In genomic region chr11:64357904-64358535, GRCh38 we compare ENCODE assay signal across 8 cellular contexts. TPM values are rescaled to one million over a fixed set of nuclear protein-coding genes. Genes with fewer than 3 reads are reported as not detected.
A peak's percentile ranks its signal among the peaks of the same experiment; 100 is the strongest.
DNase-seq lines count a peak whose midpoint lies in the region; ATAC-seq, FAIRE-seq and TF ChIP-seq lines count a peak whose summit lies in the region.

No MANE protein-coding gene starts in this region.

- H3K27me3 ChIP-seq in mammary epithelial cell (ENCODE audit: insufficient read depth, low read length): no peaks in the 10 kb centered on the region

- peak overlapping the region in 2 of 3 experiments; percentile 47 to 97 for H3K4me3 ChIP-seq in mammary epithelial cell (replicated peaks in 1 of 3; ENCODE audit: insufficient read depth in 1 of 3, low read depth in 2 of 3, low read length in 3 of 3)

- H3K27ac ChIP-seq in mammary epithelial cell (ENCODE audit: insufficient read depth, low read depth, low read length): peak overlapping the region; percentile 53

- TF ChIP-seq CTCF in mammary epithelial cell (conservative IDR thresholded peaks at IDR 0.05 in 1 of 2, IDR thresholded peaks at IDR 0.05 in 1 of 2; ENCODE audit: extremely low read depth in 1 of 2, insufficient read depth in 1 of 2, low read depth in 1 of 2, low read length in 2 of 2) (no peak), natural killer cell (IDR thresholded peaks at IDR 0.05) (no peak)

- FAIRE-seq in RCC 7860 (lab: Jason Lieb, UNC): no peak

- peak overlapping the region; percentile 98 for H3K4me2 ChIP-seq in mammary epithelial cell (ENCODE audit: insufficient read depth, low read depth, low read length)

- WGBS in mammary epithelial cell (ENCODE audit: low coverage, missing lambda C conversion rate): 30% methylated on average over 7 of the region's 13 CpGs

- H4K20me1 ChIP-seq in mammary epithelial cell (ENCODE audit: insufficient read depth, low read length): no peaks in the 10 kb centered on the region

- H3K4me1 ChIP-seq in mammary epithelial cell (ENCODE audit: insufficient read depth, low read length): peaks cover 47% of the 10 kb centered on the region

- peak overlapping the region; percentile 26 for H3K9ac ChIP-seq in mammary epithelial cell (ENCODE audit: insufficient read depth, low read length)

- peak overlapping the region; percentile 79 for H3K4me3 Mint-ChIP-seq in natural killer cell

- in situ Hi-C loops in mammary epithelial cell (cut with MboI; ENCODE audit: low sequenced_read_pairs in 2 of 2): no loop called here

- no TSS peak for BruUV-seq in mammary epithelial cell (replicated peaks; lab: Mats Ljungman, UMichigan)

- H3K79me2 ChIP-seq in mammary epithelial cell (ENCODE audit: insufficient read depth, low read length): peaks cover 41% of the 10 kb centered on the region

- H3K9me3 ChIP-seq in mammary epithelial cell (replicated peaks; ENCODE audit: insufficient read depth, low read length): no peaks in the 10 kb centered on the region

- CTCF ChIA-PET in mammary epithelial cell (lab: Charles Lee; ENCODE audit: low non-redundant PET): interaction anchor here (0.5 to 0.9 kb wide), 2 partner anchors 40 to 365 kb away, joined by 3 to 4 read pairs; partner anchors contain the start of genes NRXN2 and PRDX5

- dilution Hi-C loops in mammary epithelial cell (cut with HindIII; ENCODE audit: low sequenced_read_pairs): no loop called here

- peak; percentile 91 for DNase-seq in Daoy (ENCODE audit: low read depth)
- DNase-seq in RCC 7860 (ENCODE audit: low spot score): peak; percentile 17
- DNase-seq in mammary epithelial cell: peak; percentile 76
- DNase-seq in natural killer cell: no peak
- no peak for DNase-seq in D341Med (ENCODE audit: low spot score)
- no peak for DNase-seq in NCI-H2171 (lab: John Stamatoyannopoulos, UW)
- DNase-seq in DMS53 treated with DMSO at 0.1 percent for 48 hours (lab: John Stamatoyannopoulos, UW; ENCODE audit: unreplicated experiment): no peak

- H3K27me3 Mint-ChIP-seq in natural killer cell (ENCODE audit: low read depth in 2 of 2): no peaks in the 10 kb centered on the region

- no peaks in the 10 kb centered on the region for H3K36me3 Mint-ChIP-seq in natural killer cell

- peak overlapping the region; percentile 38 to 73 for H3K27ac Mint-ChIP-seq in natural killer cell

- intact Hi-C loops in mammary epithelial cell (cut with micrococcal nuclease) (loop anchor here (2.0 to 5.0 kb wide), 5 partner anchors 79 to 365 kb away; partner anchors contain the start of genes NRXN2 and PLCB3), natural killer cell (cut with micrococcal nuclease) (loop anchor here (2.0 kb wide), 1 partner anchor 53 kb away; the partner anchor contains the start of gene ESRRA)

- H2AFZ ChIP-seq in mammary epithelial cell (ENCODE audit: low read depth, low read length): peak overlapping the region; percentile 47

- peak in 1 of 3 donors; percentile 28 for ATAC-seq in natural killer cell
- no peak for ATAC-seq in GM21786 (IDR thresholded peaks at IDR 0.05; ENCODE audit: unreplicated experiment)

- no peaks in the 10 kb centered on the region for H3K9me3 Mint-ChIP-seq in natural killer cell

- peaks cover 9 to 30% of the 10 kb centered on the region in 2 donors for H3K4me1 Mint-ChIP-seq in natural killer cell

- H3K36me3 ChIP-seq in mammary epithelial cell (ENCODE audit: insufficient read depth, low read length): peaks cover 11% of the 10 kb centered on the region

RNA-seq across cellular contexts. Expression of gene RPS6KA4, which starts 0.9 kb away (rescaled TPM):
- 28.7 and 38.6 TPM in 2 replicates for total RNA-seq in Daoy (2014; rRNA removed; shearing (Covaris generic))
- total RNA-seq in mammary epithelial cell (10 to 100 TPM; 45.0 to 92.1 TPM), natural killer cell (10 to 100 TPM; 27.6 to 36.0 (median 34.4) TPM)
- 62.1 TPM for polyA plus RNA-seq in mammary epithelial cell
- 70.8 TPM for polyA minus RNA-seq in mammary epithelial cell

RNA-seq across cellular contexts. Expression of gene CCDC88B, which starts 18.0 kb away (rescaled TPM):
- total RNA-seq in Daoy (2014; rRNA removed; shearing (Covaris generic)): 1.7 and 2.1 TPM in 2 replicates
- total RNA-seq in mammary epithelial cell (1 to 10 TPM; 1.8 to 7.1 TPM), natural killer cell (100 to 1,000 TPM; 262 to 276 (median 272) TPM)
- polyA plus RNA-seq in mammary epithelial cell: 4.6 TPM
- polyA minus RNA-seq in mammary epithelial cell: 6.4 TPM

RNA-seq across cellular contexts. Expression of gene PRDX5, which starts 40.1 kb away (rescaled TPM):
- total RNA-seq in Daoy (2014; rRNA removed; shearing (Covaris generic)): 213 and 229 TPM in 2 replicates
- total RNA-seq in mammary epithelial cell (100 to 1,000 TPM; 333 to 449 TPM), natural killer cell (100 to 1,000 TPM in 1 of 3 donors, 10 to 100 TPM in 2; 85.9 to 104 (median 88.8) TPM)
- 660 TPM for polyA plus RNA-seq in mammary epithelial cell
- polyA minus RNA-seq in mammary epithelial cell: 272 TPM

RNA-seq across cellular contexts. Expression of gene TRMT112, which starts 40.7 kb away (rescaled TPM):
- 565 and 690 TPM in 2 replicates for total RNA-seq in Daoy (2014; rRNA removed; shearing (Covaris generic))
- total RNA-seq in mammary epithelial cell (100 to 1,000 TPM; 105 to 199 TPM), natural killer cell (100 to 1,000 TPM in 2 of 3 donors, 10 to 100 TPM in 1; 98.4 to 106 (median 105) TPM)
- polyA plus RNA-seq in mammary epithelial cell: 350 TPM
- 271 TPM for polyA minus RNA-seq in mammary epithelial cell

RNA-seq across cellular contexts. Expression of gene ESRRA, which starts 52.7 kb away (rescaled TPM):
- total RNA-seq in Daoy (2014; rRNA removed; shearing (Covaris generic)): 35.0 and 37.5 TPM in 2 replicates
- total RNA-seq in mammary epithelial cell: 10 to 100 TPM; 44.8 to 67.0 TPM
- 34.7 TPM for polyA plus RNA-seq in mammary epithelial cell
- polyA minus RNA-seq in mammary epithelial cell: 33.3 TPM
- 10 to 100 TPM; 47.1 to 51.3 (median 50.0) TPM for total RNA-seq in natural killer cell

Comparison
In these comparisons a context has a peak if more than half of its experiments do, and no peak if none do; other contexts are left out.
1. DNase-seq: peak in Daoy (single experiment), RCC 7860 (single experiment) and mammary epithelial cell (single experiment); none in natural killer cell (single experiment), D341Med (single experiment), NCI-H2171 (single experiment) and DMS53 treated with DMSO at 0.1 percent for 48 hours (single experiment).
2. RNA of gene CCDC88B, which starts 18.0 kb away (total RNA-seq): 262 to 276 TPM in natural killer cell; 1.8 to 7.1 TPM in mammary epithelial cell and 1.7 to 2.1 TPM in Daoy; every median in the first group is over 10 times any median in the second.